In the genomic region with DNA sequence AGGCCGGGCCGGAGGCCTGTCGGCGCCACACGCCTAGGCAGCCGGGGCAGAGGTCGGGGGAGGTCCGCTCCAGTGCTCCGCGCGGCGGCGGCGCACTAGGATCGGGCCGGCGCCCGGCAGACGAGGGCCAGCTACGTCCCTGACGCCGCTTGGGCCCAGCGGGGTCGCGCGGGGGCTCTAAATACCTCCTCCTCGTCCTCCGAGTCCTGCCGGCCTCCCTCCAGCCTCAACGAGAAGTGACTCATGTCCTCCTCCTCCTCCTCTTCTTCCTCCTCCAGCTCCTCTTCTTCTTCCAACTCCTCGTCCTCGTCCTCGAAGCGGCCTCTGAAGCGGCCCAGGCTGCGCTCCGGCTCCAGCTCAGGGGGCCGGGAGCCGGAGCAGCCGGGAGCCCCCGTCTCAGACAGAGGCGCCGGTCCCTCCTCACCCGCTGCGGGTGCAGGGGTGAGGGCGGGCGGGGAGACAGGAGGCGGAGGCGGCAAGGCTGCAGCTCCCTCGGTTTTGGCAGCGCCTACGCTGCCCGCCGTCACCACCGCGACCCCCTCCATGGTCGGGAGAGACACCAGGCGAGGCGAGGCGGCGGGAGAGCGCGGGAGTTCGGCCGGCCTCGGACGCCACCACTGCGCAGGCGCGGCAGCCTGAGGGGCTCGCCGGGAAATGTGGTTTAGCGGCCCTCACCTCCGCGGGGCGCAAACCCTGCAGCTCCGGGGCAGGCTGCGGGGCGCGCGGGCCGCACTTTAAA, we compare ENCODE assay signal across 8 cellular contexts. TPM values are rescaled to one million over a fixed set of nuclear protein-coding genes. Genes with fewer than 3 reads are reported as not detected.
DNase-seq lines count a peak whose midpoint lies in the region; ATAC-seq and TF ChIP-seq lines count a peak whose summit lies in the region.

TSS of gene PCGF6 (minus strand) at position 619 of the 739 bp plus-strand sequence. CDS start at position 545, 74 bp downstream.

- POLR2A ChIA-PET in AG04449 (lab: Yijun Ruan, JAX) = interaction anchor here (0.8 kb wide), 2 partner anchors 17 to 18 kb away, joined by 3 to 4 read pairs; partner anchors contain the start of gene TAF5

- H3K4me3 ChIP-seq in AG04449 (ENCODE audit: low read depth, low read length) = peak within 1 kb of the TSS; percentile 73

- DNase-seq in AG04449 (ENCODE audit: low read depth, low spot score) = no peak
- DNase-seq in NCI-H446 (lab: John Stamatoyannopoulos, UW) = peak; percentile 13 to 80
- peak; percentile 53 to 64 for DNase-seq in activated CD4-positive, alpha-beta T cell treated with anti-CD3 and anti-CD28 coated beads for 24 hours (ENCODE audit: low read depth in 2 of 2)
- DNase-seq in chondrocyte (ENCODE audit: low spot score) = peak; percentile 92
- DNase-seq in kidney glomerular epithelial cell (lab: John Stamatoyannopoulos, UW) = peak; percentile 68
- peak; percentile 43 to 66 for DNase-seq in stimulated activated CD4-positive, alpha-beta T cell treated with anti-CD3 and anti-CD28 coated beads, Interleukin-15, amount 100 ng/mL, for 48 hours (ENCODE audit: low read depth in 2 of 2)

- H3K36me3 Mint-ChIP-seq in chondrocyte (ENCODE audit: low read depth) = peaks cover 2% of the 10 kb centered on the region

- no peaks in the 10 kb centered on the region for H3K9me3 Mint-ChIP-seq in chondrocyte (ENCODE audit: low read depth)

- TF ChIP-seq CTCF in AG04449 (IDR thresholded peaks at IDR 0.05; ENCODE audit: insufficient read depth, low read length, missing control alignments) = peak; percentile 19
- TF ChIP-seq CTCF in chondrocyte (IDR thresholded peaks at IDR 0.05) = peak; percentile 42

- H3K27me3 Mint-ChIP-seq in chondrocyte (ENCODE audit: low read depth) = no peaks in the 10 kb centered on the region

- H3K4me1 Mint-ChIP-seq in chondrocyte (ENCODE audit: low read depth) = peaks cover 11% of the 10 kb centered on the region

- CTCF ChIA-PET in AG04449 (lab: Yijun Ruan, JAX) = interaction anchor here (0.9 to 1.9 kb wide), 6 partner anchors 17 to 135 kb away, joined by 3 to 6 read pairs (median 5); no protein-coding TSS in a partner anchor

- ATAC-seq in GM18858 (IDR thresholded peaks at IDR 0.05; ENCODE audit: unreplicated experiment) (peak; percentile 74), HG03095 (IDR thresholded peaks at IDR 0.05; ENCODE audit: unreplicated experiment) (peak; percentile 80)

- peak within 1 kb of the TSS; percentile 95 for H3K4me3 Mint-ChIP-seq in chondrocyte (ENCODE audit: unreplicated experiment)

- H3K27ac Mint-ChIP-seq in chondrocyte (ENCODE audit: unreplicated experiment) = peak within 1 kb of the TSS; percentile 94

RNA-seq across cellular contexts. Expression of gene PCGF6, which starts in this region (rescaled TPM):
- 9.9 to 12.2 TPM (median 11.4 TPM) in 3 replicates for total RNA-seq in chondrocyte
